Comparison of ENCODE assay signal across 8 cellular contexts in genomic region chr6:39887692-39888450, GRCh38. TPM values are rescaled to one million over a fixed set of nuclear protein-coding genes. Genes with fewer than 3 reads are reported as not detected.
A peak's percentile ranks its signal among the peaks of the same experiment; 100 is the strongest.
DNase-seq lines count a peak whose midpoint lies in the region; ATAC-seq, FAIRE-seq and TF ChIP-seq lines count a peak whose summit lies in the region.

No MANE protein-coding gene starts in this region.

- no peak overlapping the region for H3K4me3 Mint-ChIP-seq in naive thymus-derived CD8-positive, alpha-beta T cell

- peak; percentile 86 for FAIRE-seq in urothelium cell line (lab: Jason Lieb, UNC)

- H3K9me3 Mint-ChIP-seq in naive thymus-derived CD8-positive, alpha-beta T cell = no peaks in the 10 kb centered on the region

- H3K27me3 ChIP-seq in Panc1 (ENCODE audit: control insufficient read depth, insufficient read depth, low read length) = peaks cover 2% of the 10 kb centered on the region; the same call in 1 of the 2 replicates

- DNase-seq in Panc1 (ENCODE audit: low read depth, low spot score) (no peak), fibroblast of mammary gland (ENCODE audit: low read depth) (peak; percentile 87), mucosa of gallbladder (ENCODE audit: low spot score) (peak; percentile 78), urothelium cell line (ENCODE audit: low spot score) (peak; percentile 90), NCI-H524 (lab: John Stamatoyannopoulos, UW) (no peak)
- no peak for DNase-seq in naive thymus-derived CD8-positive, alpha-beta T cell
- DNase-seq in stimulated activated CD4-positive, alpha-beta T cell treated with anti-CD3 and anti-CD28 coated beads, Interleukin-15, amount 100 ng/mL, for 24 hours = no peak

- intact Hi-C loops in Panc1 (cut with micrococcal nuclease; ENCODE audit: unreplicated experiment) = no loop called here

- no peaks in the 10 kb centered on the region for H3K36me3 Mint-ChIP-seq in naive thymus-derived CD8-positive, alpha-beta T cell

- H3K9me3 ChIP-seq in Panc1 (ENCODE audit: control insufficient read depth, insufficient read depth, low read depth, low read length) = no peaks in the 10 kb centered on the region

- H3K27ac Mint-ChIP-seq in naive thymus-derived CD8-positive, alpha-beta T cell = no peak overlapping the region

- no peaks in the 10 kb centered on the region for H3K4me1 Mint-ChIP-seq in naive thymus-derived CD8-positive, alpha-beta T cell

- in situ Hi-C loops in Panc1 (cut with HindIII; ENCODE audit: low pct_unique_long_range_greater_than_20kb, low sequenced_read_pairs) = no loop called here

- CTCF ChIA-PET in Panc1 (lab: Charles Lee) = no interaction called here

- no TSS peak for BruUV-seq in Panc1 (replicated peaks; lab: Mats Ljungman, UMichigan)

- H3K27me3 Mint-ChIP-seq in naive thymus-derived CD8-positive, alpha-beta T cell = peaks cover 2 to 26% (median 6%) of the 10 kb centered on the region in 5 donors

- no peak overlapping the region for H3K27ac ChIP-seq in Panc1 (ENCODE audit: low read length)

- H3K36me3 ChIP-seq in Panc1 (ENCODE audit: control insufficient read depth, insufficient read depth, low read length) = no peaks in the 10 kb centered on the region

- no peaks in the 10 kb centered on the region for H3K4me1 ChIP-seq in Panc1 (ENCODE audit: control insufficient read depth, insufficient read depth, low read length)

- TF ChIP-seq CTCF in Panc1 (IDR thresholded peaks at IDR 0.05) (no peak), fibroblast of mammary gland (conservative IDR thresholded peaks at IDR 0.05; ENCODE audit: control insufficient read depth, insufficient read depth, low read depth, low read length) (no peak)

- peak; percentile 42; the same call in 1 of the 2 replicates for ATAC-seq in Panc1
- ATAC-seq in GM18511 (IDR thresholded peaks at IDR 0.05; ENCODE audit: unreplicated experiment) = no peak
- no peak for ATAC-seq in naive thymus-derived CD8-positive, alpha-beta T cell

- POLR2A ChIA-PET in Panc1 (lab: Charles Lee) = no interaction called here
- POLR2A ChIA-PET in naive thymus-derived CD8-positive, alpha-beta T cell (lab: Charles Lee) = no interaction called here

- H3K4me3 ChIP-seq in Panc1 (ENCODE audit: low read depth in 2 of 2, low read length in 2 of 2) (no peak overlapping the region), fibroblast of mammary gland (ENCODE audit: control insufficient read depth, low read depth, low read length) (no peak overlapping the region)

RNA-seq across cellular contexts. Expression of gene MOCS1, which starts 46.4 kb away (rescaled TPM):
- total RNA-seq in Panc1 (2021; ENCODE audit: unreplicated experiment) (0.98 TPM), mucosa of gallbladder (20.1 TPM)
- 1.4 TPM for polyA plus RNA-seq in Panc1 (2012; ENCODE audit: insufficient read length)
- total RNA-seq in naive thymus-derived CD8-positive, alpha-beta T cell = 1 to 10 TPM; 3.1 to 3.4 TPM
- polyA plus RNA-seq in naive thymus-derived CD8-positive, alpha-beta T cell = 1 to 10 TPM in 2 of 3 donors, under 1 TPM in 1; 0.92 to 2.2 (median 1.6) TPM

Comparison
In these comparisons a context has a peak if more than half of its experiments do, and no peak if none do; other contexts are left out.
1. DNase-seq: peak in fibroblast of mammary gland (single experiment), mucosa of gallbladder (single experiment) and urothelium cell line (single experiment); none in Panc1 (single experiment), naive thymus-derived CD8-positive, alpha-beta T cell (0 of 10), NCI-H524 (0 of 2) and stimulated activated CD4-positive, alpha-beta T cell treated with anti-CD3 and anti-CD28 coated beads, Interleukin-15, amount 100 ng/mL, for 24 hours (single experiment).